Comparison of ENCODE assay signal across 28 cellular contexts in genomic region chr7:157839672-157840167, GRCh38.
DNase-seq lines count a peak whose midpoint lies in the region; ATAC-seq, FAIRE-seq and TF ChIP-seq lines count a peak whose summit lies in the region.
"Had no signal": no experiment of that assay in that cellular context is flagged by ENCODE, and none has a peak within 500 bp of the region (broad histone marks: within the 10 kb centered on the region; RNA-seq: fewer than 3 reads in every experiment).

No MANE protein-coding gene starts in this region.

- no peak overlapping the region for H3K14ac ChIP-seq in trophoblast cell (ENCODE audit: low read length)

- H2BK12ac ChIP-seq in trophoblast cell (ENCODE audit: low read length), result no peak overlapping the region

- H4K8ac ChIP-seq in trophoblast cell (ENCODE audit: low read depth, low read length), result no peak overlapping the region

- no peak overlapping the region for H4K91ac ChIP-seq in trophoblast cell (ENCODE audit: low read depth, low read length)

- H3K9me3 ChIP-seq in HUES64 (ENCODE audit: insufficient read depth, low read depth, low read length), result peaks cover 87% of the 10 kb centered on the region
- peaks cover 51% of the 10 kb centered on the region for H3K9me3 ChIP-seq in iPS-20b (ENCODE audit: insufficient read depth, low read depth, low read length)
- H3K9me3 ChIP-seq in trophoblast cell (ENCODE audit: insufficient read depth, low read depth, low read length), result peaks cover 26% of the 10 kb centered on the region
- H3K9me3 ChIP-seq: HAP-1 had no signal

- no peak for ATAC-seq in sciatic nerve
- ATAC-seq: PC-3, Right ventricle myocardium inferior, SK-N-SH treated with all-trans-retinoic acid at 6 μM for 48 hours had no signal

- DNase-seq in GM12891 (ENCODE audit: insufficient read length, low spot score) (no peak), trophoblast cell (no peak), substantia nigra (lab: John Stamatoyannopoulos, UW) (no peak), retina (no peak), sciatic nerve (ENCODE audit: low spot score) (no peak), NCI-H2196 (lab: John Stamatoyannopoulos, UW; ENCODE audit: unreplicated experiment) (no peak)
- DNase-seq: 8988T; ACHN; CD4-positive, CD25-positive, alpha-beta regulatory T cell; GM23248; Kasumi-1; NCI-H1092 treated with DMSO at 0.1 percent for 48 hours; NCI-H1436 treated with DMSO at 0.1 percent for 48 hours; NCI-H187 treated with DMSO at 0.1 percent for 48 hours; NCI-H2107; NCI-H446; NCI-H524 treated with DMSO at 0.1 percent for 48 hours; NCI-H82; NK-92 treated with Interleukin-12 subunit alpha and Interleukin-12 subunit beta, amount 100 ng/mL, for 24 hours; PC-3; SJCRH30 had no signal

- H2BK5ac ChIP-seq in trophoblast cell (ENCODE audit: low read depth, low read length, poor library complexity), result no peak overlapping the region

- H3K79me2 ChIP-seq in trophoblast cell (ENCODE audit: control insufficient read depth, insufficient read depth, low read length, poor library complexity), result no peaks in the 10 kb centered on the region

- peak overlapping the region; percentile 10; the same call in 1 of the 2 replicates for H3K4me3 ChIP-seq in HUES64 (ENCODE audit: low read length)
- H3K4me3 ChIP-seq in iPS-20b (ENCODE audit: low read length), result peak overlapping the region; percentile 33; the same call in 1 of the 2 replicates
- peak overlapping the region; percentile 10 for H3K4me3 ChIP-seq in trophoblast cell (ENCODE audit: low read depth, low read length)
- H3K4me3 ChIP-seq: GM23248, HAP-1, SJCRH30 had no signal

- FAIRE-seq in GM12891 (lab: Jason Lieb, UNC), result peak; percentile 71
- FAIRE-seq: D721Med, GM18507 had no signal

- WGBS in HUES64, result 89% methylated on average over 9 of the region's 9 CpGs
- no CpG with 5 or more reads among the region's 9 CpGs for WGBS in trophoblast cell (ENCODE audit: extremely low coverage, insufficient coverage, insufficient read length)

- no peak overlapping the region for H4K12ac ChIP-seq in trophoblast cell (ENCODE audit: low read depth, low read length)

- no peak overlapping the region for H3K27ac ChIP-seq in HUES64 (ENCODE audit: low read depth, low read length)
- no peak overlapping the region for H3K27ac ChIP-seq in iPS-20b (ENCODE audit: low read length)
- no peak overlapping the region for H3K27ac ChIP-seq in trophoblast cell (ENCODE audit: low read depth, low read length)
- H3K27ac ChIP-seq in substantia nigra (ENCODE audit: low read depth, low read length, poor library complexity, severe bottlenecking), result no peak overlapping the region
- H3K27ac ChIP-seq: GM23248, SJCRH30 had no signal

- H3K27me3 ChIP-seq in HUES64 (ENCODE audit: insufficient read depth, low read length) (no peaks in the 10 kb centered on the region), iPS-20b (ENCODE audit: insufficient read depth, low read length) (no peaks in the 10 kb centered on the region), trophoblast cell (ENCODE audit: insufficient read depth, low read length) (no peaks in the 10 kb centered on the region)

- H3K36me3 ChIP-seq in HUES64 (ENCODE audit: insufficient read depth, low read length) (no peaks in the 10 kb centered on the region), iPS-20b (ENCODE audit: insufficient read depth, low read depth, low read length) (no peaks in the 10 kb centered on the region), trophoblast cell (ENCODE audit: control insufficient read depth in 1 of 2, insufficient read depth in 2 of 2, low read length in 2 of 2) (no peaks in the 10 kb centered on the region)
- H3K36me3 ChIP-seq: HAP-1, SJCRH30 had no signal

- no peaks in the 10 kb centered on the region for H3K4me1 ChIP-seq in HUES64 (ENCODE audit: insufficient read depth, low read length)
- peaks cover 3% of the 10 kb centered on the region; the same call in 1 of the 2 replicates for H3K4me1 ChIP-seq in iPS-20b (ENCODE audit: insufficient read depth, low read length)
- H3K4me1 ChIP-seq in trophoblast cell (ENCODE audit: control insufficient read depth in 1 of 2, insufficient read depth in 2 of 2, low read length in 2 of 2), result no peaks in the 10 kb centered on the region
- H3K4me1 ChIP-seq: HAP-1, SJCRH30 had no signal

- TF ChIP-seq POLR2A in GM12891 (IDR thresholded peaks at IDR 0.05; ENCODE audit: low read depth, low read length), result no peak

- intact Hi-C loops in sciatic nerve (cut with DNase I), result no loop called here

- no peak overlapping the region for H2BK120ac ChIP-seq in trophoblast cell (ENCODE audit: insufficient read depth, low read length, poor library complexity)

- H2AK5ac ChIP-seq in trophoblast cell (ENCODE audit: low read length), result no peak overlapping the region

- no peaks in the 10 kb centered on the region for H3K79me1 ChIP-seq in trophoblast cell (ENCODE audit: low read length)

- H3K4me2 ChIP-seq in trophoblast cell (ENCODE audit: low read length), result no peak overlapping the region

- H3K18ac ChIP-seq in trophoblast cell (ENCODE audit: low read length), result no peak overlapping the region

- no peak overlapping the region for H3K9ac ChIP-seq in HUES64 (ENCODE audit: low read depth, low read length)
- H3K9ac ChIP-seq in iPS-20b (ENCODE audit: low read depth, low read length), result no peak overlapping the region
- H3K9ac ChIP-seq in trophoblast cell (ENCODE audit: low read length), result no peak overlapping the region
- H3K9ac ChIP-seq: GM23248 had no signal

- H3K4ac ChIP-seq in trophoblast cell (ENCODE audit: low read depth, low read length), result no peak overlapping the region

- H2AFZ ChIP-seq in trophoblast cell (ENCODE audit: insufficient read depth, low read length, poor library complexity), result no peak overlapping the region
- H2AFZ ChIP-seq: GM23248 had no signal

- H3K23ac ChIP-seq in trophoblast cell (ENCODE audit: low read length), result no peak overlapping the region

TF ChIP-seq in GM12891, 5 proteins besides CTCF, POLR2A, EP300 and RAD21:
- TF ChIP-seq POU2F2 (IDR thresholded peaks at IDR 0.05; ENCODE audit: low read depth, low read length), result no peak
- no peak for TF ChIP-seq SPI1 (IDR thresholded peaks at IDR 0.05; ENCODE audit: low read depth, low read length)
- TF ChIP-seq TAF1 (IDR thresholded peaks at IDR 0.05; ENCODE audit: low read depth, low read length), result no peak
- TF ChIP-seq POLR2AphosphoS5 (IDR thresholded peaks at IDR 0.05; ENCODE audit: low read depth, low read length), result no peak
- no peak for TF ChIP-seq PAX5 (IDR thresholded peaks at IDR 0.05; ENCODE audit: insufficient read depth, low read length, severe bottlenecking)
